Comparison of ENCODE assay signal across 1 cellular context in genomic region chr15:70210538-70210937, GRCh38.
TF ChIP-seq lines count a peak whose summit lies in the region.

No MANE protein-coding gene starts in this region.

TF ChIP-seq in SK-N-SH treated with all-trans-retinoic acid at 6 μM for 48 hours, 23 proteins besides CTCF, POLR2A, EP300 and RAD21 (continued from another document):
- no peak for TF ChIP-seq ESRRG (CRISPR knock-in tag; IDR thresholded peaks at IDR 0.05)
- no peak for TF ChIP-seq CSRNP3 (CRISPR knock-in tag; IDR thresholded peaks at IDR 0.05)
- no peak for TF ChIP-seq PPARA (CRISPR knock-in tag; IDR thresholded peaks at IDR 0.05; ENCODE audit: borderline replicate concordance)
- TF ChIP-seq ZNF8 (CRISPR knock-in tag; IDR thresholded peaks at IDR 0.05) = no peak
- no peak for TF ChIP-seq ARNTL (CRISPR knock-in tag; IDR thresholded peaks at IDR 0.05; ENCODE audit: borderline replicate concordance, low read depth)
- no peak for TF ChIP-seq GLIS3 (CRISPR knock-in tag; IDR thresholded peaks at IDR 0.05)
- no peak for TF ChIP-seq CSDC2 (CRISPR knock-in tag; IDR thresholded peaks at IDR 0.05)
- TF ChIP-seq BACH2 (CRISPR knock-in tag; IDR thresholded peaks at IDR 0.05; ENCODE audit: borderline replicate concordance) = no peak
- TF ChIP-seq ZNF565 (CRISPR knock-in tag; conservative IDR thresholded peaks at IDR 0.05; ENCODE audit: low read depth) = no peak
- TF ChIP-seq CREB5 (CRISPR knock-in tag; IDR thresholded peaks at IDR 0.05; ENCODE audit: low read depth) = no peak
